Comparison of ENCODE assay signal across 20 cellular contexts in genomic region chr12:124956571-124956970, GRCh38. TPM values are rescaled to one million over a fixed set of nuclear protein-coding genes. Genes with fewer than 3 reads are reported as not detected.
DNase-seq lines count a peak whose midpoint lies in the region; ATAC-seq, FAIRE-seq and TF ChIP-seq lines count a peak whose summit lies in the region.
"Had no signal": no experiment of that assay in that cellular context is flagged by ENCODE, and none has a peak within 500 bp of the region (broad histone marks: within the 10 kb centered on the region; RNA-seq: fewer than 3 reads in every experiment).

No MANE protein-coding gene starts in this region.

- SMC1A ChIA-PET in GM12878 (lab: Charles Lee; ENCODE audit: uncharacterized antibody, unreplicated experiment): no interaction called here

- H3K4me1 ChIP-seq in HepG2 (ENCODE audit: insufficient read depth, low read length): no peaks in the 10 kb centered on the region
- no peaks in the 10 kb centered on the region for H3K4me1 ChIP-seq in right lobe of liver
- no peaks in the 10 kb centered on the region for H3K4me1 ChIP-seq in GM12878 (ENCODE audit: control insufficient read depth, insufficient read depth, low read length)
- H3K4me1 ChIP-seq: BE2C, Caco-2 had no signal

- H3K4me3 ChIP-seq in HepG2 (replicated peaks in 1 of 3; ENCODE audit: insufficient read depth in 1 of 3, low read depth in 2 of 3, low read length in 3 of 3) (no peak overlapping the region), right lobe of liver (no peak overlapping the region), GM12878 (no peak overlapping the region)

- 98% methylated on average over 11 of the region's 16 CpGs for WGBS in HepG2 (ENCODE audit: low lambda C conversion rate)
- 100% methylated on average over 2 of the region's 16 CpGs for WGBS in right lobe of liver (ENCODE audit: insufficient coverage, low coverage, low lambda C conversion rate, missing lambda C conversion rate)
- 99% methylated on average over 16 of the region's 16 CpGs for WGBS in GM12878 (ENCODE audit: insufficient coverage, insufficient replicate concordance, low lambda C conversion rate, missing lambda C conversion rate)

- no TSS peak for BruUV-seq in HepG2 (replicated peaks; lab: Mats Ljungman, UMichigan)
- BruUV-seq in GM12878 (replicated peaks; lab: Mats Ljungman, UMichigan): no TSS peak

- TF ChIP-seq POLR2A in HepG2 (IDR thresholded peaks at IDR 0.05; ENCODE audit: insufficient read depth in 1 of 2, low read depth in 2 of 2, low read length in 2 of 2): no peak
- TF ChIP-seq POLR2A in right lobe of liver (IDR thresholded peaks at IDR 0.05): no peak
- TF ChIP-seq POLR2A in GM12878 (IDR thresholded peaks at IDR 0.05; ENCODE audit: low read depth, low read length): peak; percentile 36

- intact Hi-C loops in HepG2 (cut with micrococcal nuclease; ENCODE audit: unreplicated experiment) (no loop called here), right lobe of liver (cut with DNase I) (no loop called here), GM12878 (cut with micrococcal nuclease; ENCODE audit: unreplicated experiment) (no loop called here)

- no peaks in the 10 kb centered on the region for H4K20me1 ChIP-seq in HepG2 (ENCODE audit: insufficient read depth, low read length)
- H4K20me1 ChIP-seq in GM12878 (ENCODE audit: control insufficient read depth, insufficient read depth): no peaks in the 10 kb centered on the region

- no peak for DNase-seq in HepG2 (ENCODE audit: low spot score)
- no peak for DNase-seq in right lobe of liver
- DNase-seq in HuH-7.5 (ENCODE audit: low spot score): peak; percentile 1
- no peak for DNase-seq in GM12878 (ENCODE audit: low read depth, low spot score)
- no peak for DNase-seq in GF-D8 (lab: John Stamatoyannopoulos, UW)
- no peak for DNase-seq in NCI-H345 treated with DMSO at 0.1 percent for 48 hours (lab: John Stamatoyannopoulos, UW; ENCODE audit: unreplicated experiment)
- no peak for DNase-seq in CD1c-positive myeloid dendritic cell (ENCODE audit: extremely low spot score)
- DNase-seq: ACHN; BE2C; C1 segment of cervical spinal cord; Caco-2; CD4-positive, alpha-beta T cell; DMS153; DMS79; GDM1; GOT3; H9; KBM-7 had no signal

- RAD21 ChIA-PET in GM12878 (lab: Charles Lee; ENCODE audit: unreplicated experiment): no interaction called here

- H3K9ac ChIP-seq in HepG2 (ENCODE audit: insufficient read depth, low read depth, low read length) (no peak overlapping the region), GM12878 (ENCODE audit: control insufficient read depth, insufficient read depth, low read length) (no peak overlapping the region)

- CTCF ChIA-PET in HepG2 (lab: Yijun Ruan, JAX; ENCODE audit: low intra/inter-chr PET ratio, low total read pairs): no interaction called here
- CTCF ChIA-PET in GM12878 (lab: Yijun Ruan, JAX): interaction anchor here (1.0 to 1.2 kb wide), 2 partner anchors 11 to 16 kb away, joined by 3 to 4 read pairs; no protein-coding TSS in a partner anchor

- H3K27me3 ChIP-seq in HepG2 (ENCODE audit: control insufficient read depth in 1 of 2, insufficient read depth in 2 of 2, low read length in 2 of 2) (no peaks in the 10 kb centered on the region), right lobe of liver (no peaks in the 10 kb centered on the region), GM12878 (replicated peaks in 1 of 2; ENCODE audit: control insufficient read depth in 2 of 2, insufficient read depth in 2 of 2, low read length in 1 of 2) (no peaks in the 10 kb centered on the region)
- H3K27me3 ChIP-seq: BE2C had no signal

- H3K9me3 ChIP-seq in HepG2 (ENCODE audit: low read length) (no peaks in the 10 kb centered on the region), right lobe of liver (no peaks in the 10 kb centered on the region), GM12878 (replicated peaks; ENCODE audit: control insufficient read depth, insufficient read depth, low read length) (no peaks in the 10 kb centered on the region)
- H3K9me3 ChIP-seq: BE2C, Caco-2 had no signal

- FAIRE-seq in HepG2 (lab: Jason Lieb, UNC) (no peak), GM12878 (lab: Jason Lieb, UNC) (no peak)
- FAIRE-seq: A204.1 had no signal

- H3K27ac ChIP-seq in HepG2 (ENCODE audit: extremely low read length, insufficient read depth, low read length) (no peak overlapping the region), right lobe of liver (no peak overlapping the region), GM12878 (ENCODE audit: control insufficient read depth, insufficient read depth) (no peak overlapping the region)
- H3K27ac ChIP-seq: HL-60 had no signal

- H3K79me2 ChIP-seq in HepG2 (ENCODE audit: insufficient read depth, low read length) (no peaks in the 10 kb centered on the region), GM12878 (ENCODE audit: control insufficient read depth, insufficient read depth, low read length) (no peaks in the 10 kb centered on the region)

- in situ Hi-C loops in HepG2 (cut with HindIII; ENCODE audit: extremely low pct_ligation_motif_present, low pct_unique_long_range_greater_than_20kb) (no loop called here), GM12878 (cut with MboI) (no loop called here)

- TF ChIP-seq EP300 in HepG2 (IDR thresholded peaks at IDR 0.05; ENCODE audit: low read depth in 2 of 2, low read length in 2 of 2): no peak
- no peak for TF ChIP-seq EP300 in HepG2 (CRISPR knock-in tag; IDR thresholded peaks at IDR 0.05; ENCODE audit: borderline replicate concordance)
- no peak for TF ChIP-seq EP300 in GM12878 (IDR thresholded peaks at IDR 0.05; ENCODE audit: borderline replicate concordance in 1 of 2, control insufficient read depth in 1 of 2, low read depth in 2 of 2, low read length in 2 of 2)

- H2AFZ ChIP-seq in HepG2 (ENCODE audit: low read length) (no peak overlapping the region), GM12878 (ENCODE audit: control insufficient read depth, low read depth, low read length) (no peak overlapping the region)

- POLR2A ChIA-PET in HepG2 (lab: Yijun Ruan, JAX) (interaction anchor here (1.3 kb wide), 1 partner anchor 16 kb away, joined by 4 read pairs; no protein-coding TSS in a partner anchor), GM12878 (lab: Charles Lee) (no interaction called here)

- TF ChIP-seq CTCF in HepG2 (CRISPR knock-in tag; IDR thresholded peaks at IDR 0.05) (no peak), right lobe of liver (IDR thresholded peaks at IDR 0.05) (no peak), GM12878 (IDR thresholded peaks at IDR 0.05 in 2 of 3, conservative IDR thresholded peaks at IDR 0.05 in 1 of 3; ENCODE audit: control insufficient read depth in 2 of 3, extremely low read depth in 1 of 3, insufficient read depth in 1 of 3, low read depth in 3 of 3, low read length in 3 of 3) (no peak)

- H3K36me3 ChIP-seq in HepG2 (replicated peaks in 1 of 2; ENCODE audit: control insufficient read depth in 1 of 2, insufficient read depth in 2 of 2, low read length in 2 of 2) (peaks cover 15 to 65% of the 10 kb centered on the region in 2 experiments; a peak in 4 of 5 replicates), right lobe of liver (peaks cover 0 to 17% (median 0%) of the 10 kb centered on the region in 4 donors), GM12878 (ENCODE audit: control insufficient read depth in 2 of 2, insufficient read depth in 2 of 2, low read length in 1 of 2) (peaks cover 26 to 27% of the 10 kb centered on the region in 2 experiments)

- no peak overlapping the region for H3K4me2 ChIP-seq in HepG2 (ENCODE audit: low read depth, low read length)
- H3K4me2 ChIP-seq in GM12878 (ENCODE audit: control insufficient read depth, insufficient read depth): no peak overlapping the region

- ATAC-seq in HepG2: no peak
- no peak for ATAC-seq in right lobe of liver
- ATAC-seq in GM12878: no peak

- TF ChIP-seq RAD21 in HepG2 (CRISPR knock-in tag; IDR thresholded peaks at IDR 0.05) (no peak), GM12878 (IDR thresholded peaks at IDR 0.05; ENCODE audit: insufficient read depth, low read depth, low read length) (no peak)

RNA-seq across cellular contexts. Expression of gene DHX37, which starts 32.4 kb away (rescaled TPM):
- total RNA-seq in HepG2 (2016; rRNA removed; fragmentation: Illumina TruSeq; extraction: Trizol) (19.4 and 20.9 TPM in 2 replicates), right lobe of liver (1 to 10 TPM; 5.2 to 8.7 (median 7.1) TPM), GM12878 (2014; rRNA removed) (29.0 and 32.5 TPM in 2 replicates), GM12878 (2014; rRNA removed; fragmentation: Illumina TruSeq; extraction: Trizol) (12.8 and 15.5 TPM in 2 replicates), GM12878 (2021) (40.7 and 45.5 TPM in 2 replicates)
- 3.8 and 4.4 TPM in 2 replicates for total RNA-seq in HepG2 (2016; cell fraction: cytosol; rRNA removed; fragmentation: Illumina TruSeq; extraction: Trizol; ENCODE audit: low read depth)
- total RNA-seq in HepG2 (2016; cell fraction: insoluble cytoplasmic fraction; rRNA removed; fragmentation: Illumina TruSeq; extraction: Trizol): 14.2 and 21.8 TPM in 2 replicates
- total RNA-seq in HepG2 (2016; cell fraction: membrane; rRNA removed; fragmentation: Illumina TruSeq; extraction: Trizol): 8.0 TPM in 2 replicates
- total RNA-seq in HepG2 (2016; cell fraction: nucleus; rRNA removed; fragmentation: Illumina TruSeq; extraction: Trizol): 18.7 and 19.6 TPM in 2 replicates
- polyA plus RNA-seq in HepG2 (2011; rRNA removed) (6.0 and 7.6 TPM in 2 replicates), GM12878 (2011; rRNA removed) (4.4 and 11.8 TPM in 2 replicates), GM12878 (2014; fragmentation: Illumina TruSeq; extraction: Trizol) (4.5 and 12.5 TPM in 2 replicates), GM12878 (2014; fragmentation: Nextera tagmentation; extraction: Ambion mirVana) (under 1 TPM; 0.21 to 0.84 TPM), GM12878 (2014; rRNA removed) (24.3 and 28.5 TPM in 2 replicates), GM12878 (2016; fragmentation: Nextera tagmentation; extraction: Ambion mirVana) (10 to 100 TPM; 29.9 to 31.5 TPM)
- polyA plus RNA-seq in HepG2 (2011; cell fraction: cytosol; rRNA removed): 3.9 and 5.3 TPM in 2 replicates
- 26.9 and 32.7 TPM in 2 replicates for polyA plus RNA-seq in HepG2 (2011; cell fraction: nucleus; rRNA removed)
- 7.8 and 12.7 TPM in 2 replicates for polyA plus RNA-seq in HepG2 (2012)
- 1.3 TPM in 2 replicates for polyA plus RNA-seq in HepG2 (2016; cell fraction: cytosol; fragmentation: Illumina TruSeq; extraction: Trizol; ENCODE audit: low read depth)
- polyA plus RNA-seq in HepG2 (2016; cell fraction: insoluble cytoplasmic fraction; fragmentation: Illumina TruSeq; extraction: Trizol; ENCODE audit: low read depth): 13.2 and 17.5 TPM in 2 replicates
- 2.9 and 3.7 TPM in 2 replicates for polyA plus RNA-seq in HepG2 (2016; cell fraction: membrane; fragmentation: Illumina TruSeq; extraction: Trizol; ENCODE audit: low read depth)
- 36.0 and 38.0 TPM in 2 replicates for polyA plus RNA-seq in HepG2 (2016; cell fraction: nucleus; fragmentation: Illumina TruSeq; extraction: Trizol; ENCODE audit: insufficient read depth, low read depth)
- polyA minus RNA-seq in HepG2 (2011; rRNA and poly(A)+ RNA removed; ENCODE audit: low replicate concordance): 23.1 and 33.6 TPM in 2 replicates
- 9.8 and 11.1 TPM in 2 replicates for polyA minus RNA-seq in HepG2 (2011; cell fraction: cytosol; rRNA and poly(A)+ RNA removed)
- 11.6 and 13.4 TPM in 2 replicates for polyA minus RNA-seq in HepG2 (2011; cell fraction: nucleus; rRNA and poly(A)+ RNA removed)
- 51.4 and 67.6 TPM in 2 replicates for total RNA-seq in GM12878 (2013; cell fraction: nucleolus; rRNA removed)
- polyA plus RNA-seq in GM12878 (2011; ENCODE audit: low read depth): 6.4 TPM
- 12.9 and 16.4 TPM in 2 replicates for polyA plus RNA-seq in GM12878 (2011; cell fraction: cytosol; rRNA removed)
- polyA plus RNA-seq in GM12878 (2011; cell fraction: nucleus; rRNA removed): 57.1 and 82.7 TPM in 2 replicates
- polyA plus RNA-seq in GM12878 (2012): 16.8 and 20.4 TPM in 2 replicates
- polyA minus RNA-seq in GM12878 (2011; rRNA and poly(A)+ RNA removed): 16.5 and 29.9 TPM in 2 replicates
- polyA minus RNA-seq in GM12878 (2011; cell fraction: cytosol; rRNA and poly(A)+ RNA removed): 13.2 and 14.7 TPM in 2 replicates
- 16.6 and 36.5 TPM in 2 replicates for polyA minus RNA-seq in GM12878 (2011; cell fraction: nucleus; rRNA and poly(A)+ RNA removed)

RNA-seq across cellular contexts. Expression of gene BRI3BP, which starts 36.9 kb away (rescaled TPM):
- total RNA-seq in HepG2 (2016; rRNA removed; fragmentation: Illumina TruSeq; extraction: Trizol) (17.6 and 21.1 TPM in 2 replicates), right lobe of liver (10 to 100 TPM in 2 of 6 experiments, 1 to 10 TPM in 4; 4.7 to 11.4 (median 6.7) TPM), GM12878 (2014; rRNA removed) (29.3 and 31.7 TPM in 2 replicates), GM12878 (2014; rRNA removed; fragmentation: Illumina TruSeq; extraction: Trizol) (28.7 and 30.1 TPM in 2 replicates), GM12878 (2021) (33.3 and 37.0 TPM in 2 replicates)
- 5.0 and 5.2 TPM in 2 replicates for total RNA-seq in HepG2 (2016; cell fraction: cytosol; rRNA removed; fragmentation: Illumina TruSeq; extraction: Trizol; ENCODE audit: low read depth)
- 16.5 and 21.3 TPM in 2 replicates for total RNA-seq in HepG2 (2016; cell fraction: insoluble cytoplasmic fraction; rRNA removed; fragmentation: Illumina TruSeq; extraction: Trizol)
- 14.9 and 15.7 TPM in 2 replicates for total RNA-seq in HepG2 (2016; cell fraction: membrane; rRNA removed; fragmentation: Illumina TruSeq; extraction: Trizol)
- 15.9 and 20.4 TPM in 2 replicates for total RNA-seq in HepG2 (2016; cell fraction: nucleus; rRNA removed; fragmentation: Illumina TruSeq; extraction: Trizol)
- polyA plus RNA-seq in HepG2 (2011; rRNA removed) (6.4 and 7.5 TPM in 2 replicates), GM12878 (2011; rRNA removed) (27.6 and 33.0 TPM in 2 replicates), GM12878 (2014; fragmentation: Illumina TruSeq; extraction: Trizol) (30.3 and 31.9 TPM in 2 replicates), GM12878 (2014; fragmentation: Nextera tagmentation; extraction: Ambion mirVana) (10 to 100 TPM; 15.1 to 22.6 TPM), GM12878 (2014; rRNA removed) (24.3 and 24.6 TPM in 2 replicates), GM12878 (2016; fragmentation: Nextera tagmentation; extraction: Ambion mirVana) (10 to 100 TPM; 11.5 to 33.5 TPM)
- polyA plus RNA-seq in HepG2 (2011; cell fraction: cytosol; rRNA removed): 6.3 and 6.6 TPM in 2 replicates
- 2.9 and 3.0 TPM in 2 replicates for polyA plus RNA-seq in HepG2 (2011; cell fraction: nucleus; rRNA removed)
- polyA plus RNA-seq in HepG2 (2012): 6.1 and 7.2 TPM in 2 replicates
- polyA plus RNA-seq in HepG2 (2016; cell fraction: cytosol; fragmentation: Illumina TruSeq; extraction: Trizol; ENCODE audit: low read depth): 4.9 and 5.3 TPM in 2 replicates
- 13.2 and 14.3 TPM in 2 replicates for polyA plus RNA-seq in HepG2 (2016; cell fraction: insoluble cytoplasmic fraction; fragmentation: Illumina TruSeq; extraction: Trizol; ENCODE audit: low read depth)
- polyA plus RNA-seq in HepG2 (2016; cell fraction: membrane; fragmentation: Illumina TruSeq; extraction: Trizol; ENCODE audit: low read depth): 9.2 TPM in 2 replicates
- 20.9 and 21.2 TPM in 2 replicates for polyA plus RNA-seq in HepG2 (2016; cell fraction: nucleus; fragmentation: Illumina TruSeq; extraction: Trizol; ENCODE audit: insufficient read depth, low read depth)
- polyA minus RNA-seq in HepG2 (2011; rRNA and poly(A)+ RNA removed; ENCODE audit: low replicate concordance): 14.9 and 34.8 TPM in 2 replicates
- polyA minus RNA-seq in HepG2 (2011; cell fraction: cytosol; rRNA and poly(A)+ RNA removed): 10.7 and 11.1 TPM in 2 replicates
- polyA minus RNA-seq in HepG2 (2011; cell fraction: nucleus; rRNA and poly(A)+ RNA removed): 5.8 and 6.5 TPM in 2 replicates
- 27.0 and 27.3 TPM in 2 replicates for total RNA-seq in GM12878 (2013; cell fraction: nucleolus; rRNA removed)
- 8.5 TPM for polyA plus RNA-seq in GM12878 (2011; ENCODE audit: low read depth)
- 21.9 and 24.3 TPM in 2 replicates for polyA plus RNA-seq in GM12878 (2011; cell fraction: cytosol; rRNA removed)
- polyA plus RNA-seq in GM12878 (2011; cell fraction: nucleus; rRNA removed): 5.6 and 7.6 TPM in 2 replicates
- polyA plus RNA-seq in GM12878 (2012): 14.7 and 17.3 TPM in 2 replicates
- polyA minus RNA-seq in GM12878 (2011; rRNA and poly(A)+ RNA removed): 29.6 and 36.6 TPM in 2 replicates
- polyA minus RNA-seq in GM12878 (2011; cell fraction: cytosol; rRNA and poly(A)+ RNA removed): 18.6 and 20.7 TPM in 2 replicates
- 3.6 and 8.3 TPM in 2 replicates for polyA minus RNA-seq in GM12878 (2011; cell fraction: nucleus; rRNA and poly(A)+ RNA removed)

RNA-seq across cellular contexts. Expression of gene UBC, which starts 42.1 kb away (rescaled TPM):
- total RNA-seq in HepG2 (2016; rRNA removed; fragmentation: Illumina TruSeq; extraction: Trizol): 805 and 1,167 TPM in 2 replicates
- total RNA-seq in HepG2 (2016; cell fraction: cytosol; rRNA removed; fragmentation: Illumina TruSeq; extraction: Trizol; ENCODE audit: low read depth): 330 and 384 TPM in 2 replicates
- total RNA-seq in HepG2 (2016; cell fraction: insoluble cytoplasmic fraction; rRNA removed; fragmentation: Illumina TruSeq; extraction: Trizol): 802 and 1,160 TPM in 2 replicates
- total RNA-seq in HepG2 (2016; cell fraction: membrane; rRNA removed; fragmentation: Illumina TruSeq; extraction: Trizol): 388 and 438 TPM in 2 replicates
- 473 and 495 TPM in 2 replicates for total RNA-seq in HepG2 (2016; cell fraction: nucleus; rRNA removed; fragmentation: Illumina TruSeq; extraction: Trizol)
- 1,432 and 1,529 TPM in 2 replicates for polyA plus RNA-seq in HepG2 (2011; rRNA removed)
- 1,350 and 1,708 TPM in 2 replicates for polyA plus RNA-seq in HepG2 (2011; cell fraction: cytosol; rRNA removed)
- 541 and 721 TPM in 2 replicates for polyA plus RNA-seq in HepG2 (2011; cell fraction: nucleus; rRNA removed)
- polyA plus RNA-seq in HepG2 (2012): 920 and 1,315 TPM in 2 replicates
- polyA plus RNA-seq in HepG2 (2016; cell fraction: cytosol; fragmentation: Illumina TruSeq; extraction: Trizol; ENCODE audit: low read depth): 299 and 343 TPM in 2 replicates
- 1,055 and 1,063 TPM in 2 replicates for polyA plus RNA-seq in HepG2 (2016; cell fraction: insoluble cytoplasmic fraction; fragmentation: Illumina TruSeq; extraction: Trizol; ENCODE audit: low read depth)
- 279 and 340 TPM in 2 replicates for polyA plus RNA-seq in HepG2 (2016; cell fraction: membrane; fragmentation: Illumina TruSeq; extraction: Trizol; ENCODE audit: low read depth)
- 688 and 691 TPM in 2 replicates for polyA plus RNA-seq in HepG2 (2016; cell fraction: nucleus; fragmentation: Illumina TruSeq; extraction: Trizol; ENCODE audit: insufficient read depth, low read depth)
- polyA minus RNA-seq in HepG2 (2011; rRNA and poly(A)+ RNA removed; ENCODE audit: low replicate concordance): 531 and 665 TPM in 2 replicates
- 412 and 617 TPM in 2 replicates for polyA minus RNA-seq in HepG2 (2011; cell fraction: cytosol; rRNA and poly(A)+ RNA removed)
- polyA minus RNA-seq in HepG2 (2011; cell fraction: nucleus; rRNA and poly(A)+ RNA removed): 99.5 and 162 TPM in 2 replicates
- total RNA-seq in right lobe of liver: 1,000 to 10,000 TPM in 1 of 6 experiments, 100 to 1,000 TPM in 5; 390 to 1,023 (median 604) TPM
- total RNA-seq in GM12878 (2013; cell fraction: nucleolus; rRNA removed): 329 and 366 TPM in 2 replicates
- total RNA-seq in GM12878 (2014; rRNA removed): 883 and 944 TPM in 2 replicates
- total RNA-seq in GM12878 (2014; rRNA removed; fragmentation: Illumina TruSeq; extraction: Trizol): 816 and 821 TPM in 2 replicates
- total RNA-seq in GM12878 (2021): 736 and 799 TPM in 2 replicates
- 1,550 TPM for polyA plus RNA-seq in GM12878 (2011; ENCODE audit: low read depth)
- 1,270 and 1,666 TPM in 2 replicates for polyA plus RNA-seq in GM12878 (2011; rRNA removed)
- 1,638 and 1,774 TPM in 2 replicates for polyA plus RNA-seq in GM12878 (2011; cell fraction: cytosol; rRNA removed)
- 1,319 and 1,377 TPM in 2 replicates for polyA plus RNA-seq in GM12878 (2011; cell fraction: nucleus; rRNA removed)
- polyA plus RNA-seq in GM12878 (2012): 962 and 1,441 TPM in 2 replicates
- 973 and 1,123 TPM in 2 replicates for polyA plus RNA-seq in GM12878 (2014; fragmentation: Illumina TruSeq; extraction: Trizol)
- polyA plus RNA-seq in GM12878 (2014; fragmentation: Nextera tagmentation; extraction: Ambion mirVana): 1,000 to 10,000 TPM in 1 of 2 experiments, 100 to 1,000 TPM in 1; 785 to 1,214 TPM
- 610 and 653 TPM in 2 replicates for polyA plus RNA-seq in GM12878 (2014; rRNA removed)
- polyA plus RNA-seq in GM12878 (2016; fragmentation: Nextera tagmentation; extraction: Ambion mirVana): 100 to 1,000 TPM; 866 to 909 TPM
- 980 and 1,147 TPM in 2 replicates for polyA minus RNA-seq in GM12878 (2011; rRNA and poly(A)+ RNA removed)
- polyA minus RNA-seq in GM12878 (2011; cell fraction: cytosol; rRNA and poly(A)+ RNA removed): 232 and 279 TPM in 2 replicates
- polyA minus RNA-seq in GM12878 (2011; cell fraction: nucleus; rRNA and poly(A)+ RNA removed): 143 and 182 TPM in 2 replicates

Comparison
In these comparisons a context has a peak if more than half of its experiments do, and no peak if none do; other contexts are left out.
1. Of the 75 proteins assayed by ChIP-seq in both HepG2 and GM12878: peak only in HepG2: none; only in GM12878: POLR2A; in both: none; in neither: 74.